ENCODE assay signal across 8 cellular contexts in the genomic region with DNA sequence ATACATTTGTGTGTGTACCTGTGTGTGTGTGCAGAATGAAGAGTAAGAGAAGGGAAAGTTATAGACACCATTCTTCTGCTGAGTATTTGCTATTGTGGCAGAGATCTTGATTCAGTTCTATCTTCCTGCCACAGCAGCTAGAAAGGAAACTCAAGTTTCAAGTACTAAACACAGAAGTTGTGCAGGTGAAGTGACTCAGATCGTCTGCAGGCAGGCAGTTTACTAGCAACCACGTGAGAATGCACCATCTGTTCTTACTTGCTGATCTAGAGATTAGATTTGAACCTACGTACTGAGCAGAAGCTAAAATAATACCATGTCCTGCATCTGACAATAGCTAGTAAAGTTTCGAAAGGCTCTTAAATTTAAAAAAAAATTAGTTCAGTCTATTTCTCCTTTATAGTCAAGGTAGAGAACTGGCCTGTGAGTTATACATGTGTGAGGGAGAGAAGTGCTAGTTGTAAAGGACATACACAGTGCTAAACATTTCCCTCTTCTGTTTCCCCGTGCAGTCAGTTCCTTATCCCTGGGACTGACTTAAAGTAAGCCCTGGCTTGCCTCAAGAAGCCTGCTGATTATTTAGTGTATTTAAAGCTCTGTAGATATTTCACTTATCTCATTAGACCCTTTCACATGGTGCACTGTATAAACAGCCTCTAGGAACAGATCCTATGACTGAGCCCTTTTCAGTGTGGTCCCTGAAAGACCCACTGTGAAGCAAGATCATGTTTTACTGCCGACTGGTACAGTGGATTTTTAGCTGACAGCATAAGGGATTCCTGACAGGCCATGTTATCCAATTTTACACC. TPM values are rescaled to one million over a fixed set of nuclear protein-coding genes. Genes with fewer than 3 reads are reported as not detected.
DNase-seq lines count a peak whose midpoint lies in the region; ATAC-seq and TF ChIP-seq lines count a peak whose summit lies in the region.

No MANE protein-coding gene starts in this region.

- DNase-seq in heart right ventricle (no peak), right cardiac atrium (no peak), islet precursor cell (peak; percentile 85), AG20443 (ENCODE audit: low spot score) (no peak), NCI-H128 (lab: John Stamatoyannopoulos, UW; ENCODE audit: unreplicated experiment) (no peak), C1 segment of cervical spinal cord (lab: John Stamatoyannopoulos, UW) (no peak)

- no peaks in the 10 kb centered on the region for H3K9me3 ChIP-seq in heart right ventricle
- no peaks in the 10 kb centered on the region for H3K9me3 ChIP-seq in right cardiac atrium (ENCODE audit: control insufficient read depth, low read length)

- H3K4me3 ChIP-seq in heart right ventricle (no peak overlapping the region), right cardiac atrium (ENCODE audit: low read length) (no peak overlapping the region)

- H3K36me3 ChIP-seq in heart right ventricle, result no peaks in the 10 kb centered on the region

- peak in 6 of 8 donors; percentile 38 to 65 (median 46) for ATAC-seq in heart right ventricle
- ATAC-seq in right cardiac atrium, result no peak
- ATAC-seq in HG03108 (IDR thresholded peaks at IDR 0.05; ENCODE audit: unreplicated experiment), result peak; percentile 69
- ATAC-seq in SK-N-SH treated with all-trans-retinoic acid at 6 μM for 48 hours, result peak; percentile 81

- intact Hi-C loops in heart right ventricle (cut with DNase I) (loop anchor here in 7 of 10 donors (5.0 to 10.0 kb wide), 4 partner anchors 65 to 343 kb away; a partner anchor contains a TSS), right cardiac atrium (cut with DNase I) (loop anchor here in 1 of 4 donors (5.0 kb wide), 1 partner anchor 173 kb away; no protein-coding TSS in a partner anchor)

- H3K27me3 ChIP-seq in heart right ventricle (no peaks in the 10 kb centered on the region), right cardiac atrium (ENCODE audit: control insufficient read depth, insufficient read depth) (no peaks in the 10 kb centered on the region)

- H3K27ac ChIP-seq in heart right ventricle, result peak overlapping the region in 5 of 10 donors; percentile 1 to 61 (median 28)
- no peak overlapping the region for H3K27ac ChIP-seq in right cardiac atrium (ENCODE audit: low read length)

- H3K4me1 ChIP-seq in heart right ventricle, result peaks cover 4 to 61% (median 30%) of the 10 kb centered on the region in 9 donors
- peaks cover 2% of the 10 kb centered on the region for H3K4me1 ChIP-seq in right cardiac atrium (ENCODE audit: control insufficient read depth, insufficient read depth, low read length)

- 16 to 25% methylated on average over 6 of the region's 6 CpGs for WGBS in heart right ventricle, 2 donors
- WGBS in right cardiac atrium, result 28% methylated on average over 6 of the region's 6 CpGs

- no peak for TF ChIP-seq CTCF in heart right ventricle (IDR thresholded peaks at IDR 0.05)

TF ChIP-seq in SK-N-SH treated with all-trans-retinoic acid at 6 μM for 48 hours, 23 proteins besides CTCF, POLR2A, EP300 and RAD21:
- TF ChIP-seq TCF4 (CRISPR knock-in tag; IDR thresholded peaks at IDR 0.05; ENCODE audit: borderline replicate concordance) (peak; percentile 32; the same call in 1 of the 2 replicates), PPARA (CRISPR knock-in tag; IDR thresholded peaks at IDR 0.05; ENCODE audit: borderline replicate concordance) (no peak), ISL1 (CRISPR knock-in tag; IDR thresholded peaks at IDR 0.05) (peak; percentile 57), ESRRG (CRISPR knock-in tag; IDR thresholded peaks at IDR 0.05) (no peak), BACH2 (CRISPR knock-in tag; IDR thresholded peaks at IDR 0.05; ENCODE audit: borderline replicate concordance) (no peak), GLIS3 (CRISPR knock-in tag; IDR thresholded peaks at IDR 0.05) (no peak), TOX (CRISPR knock-in tag; IDR thresholded peaks at IDR 0.05; ENCODE audit: borderline replicate concordance) (no peak)
- TF ChIP-seq, protein P1, sequence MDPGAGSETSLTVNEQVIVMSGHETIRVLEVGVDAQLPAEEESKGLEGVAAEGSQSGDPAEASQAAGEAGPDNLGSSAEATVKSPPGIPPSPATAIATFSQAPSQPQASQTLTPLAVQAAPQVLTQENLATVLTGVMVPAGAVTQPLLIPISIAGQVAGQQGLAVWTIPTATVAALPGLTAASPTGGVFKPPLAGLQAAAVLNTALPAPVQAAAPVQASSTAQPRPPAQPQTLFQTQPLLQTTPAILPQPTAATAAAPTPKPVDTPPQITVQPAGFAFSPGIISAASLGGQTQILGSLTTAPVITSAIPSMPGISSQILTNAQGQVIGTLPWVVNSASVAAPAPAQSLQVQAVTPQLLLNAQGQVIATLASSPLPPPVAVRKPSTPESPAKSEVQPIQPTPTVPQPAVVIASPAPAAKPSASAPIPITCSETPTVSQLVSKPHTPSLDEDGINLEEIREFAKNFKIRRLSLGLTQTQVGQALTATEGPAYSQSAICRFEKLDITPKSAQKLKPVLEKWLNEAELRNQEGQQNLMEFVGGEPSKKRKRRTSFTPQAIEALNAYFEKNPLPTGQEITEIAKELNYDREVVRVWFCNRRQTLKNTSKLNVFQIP (CRISPR knock-in tag; IDR thresholded peaks at IDR 0.05; ENCODE audit: borderline replicate concordance, low read depth), result no peak

RNA-seq across cellular contexts. Expression of a gene that starts 45.0 kb away (rescaled TPM):
- 1 to 10 TPM in 1 of 10 donors, under 1 TPM in 8, not detected in 1; 0.11 to 1.4 (median 0.45) TPM for total RNA-seq in heart right ventricle
- polyA plus RNA-seq in heart right ventricle, result 1 to 10 TPM in 1 of 2 donors, under 1 TPM in 1; 0.43 to 3.0 TPM
- under 1 TPM in 2 of 4 donors, not detected in 2; 0.08 to 0.17 TPM for total RNA-seq in right cardiac atrium
- polyA plus RNA-seq in right cardiac atrium, result 0.25 TPM

Comparison
In these comparisons a context has a peak if more than half of its experiments do, and no peak if none do; other contexts are left out.
1. ATAC-seq: peak in heart right ventricle (6 of 8), HG03108 (single experiment) and SK-N-SH treated with all-trans-retinoic acid at 6 μM for 48 hours (single experiment); none in right cardiac atrium (0 of 2).